8 cellular contexts compared by ENCODE assay signal in genomic region chr5:160312139-160312959, GRCh38. TPM values are rescaled to one million over a fixed set of nuclear protein-coding genes. Genes with fewer than 3 reads are reported as not detected.
DNase-seq lines count a peak whose midpoint lies in the region; ATAC-seq lines count a peak whose summit lies in the region.

A gene with protein sequence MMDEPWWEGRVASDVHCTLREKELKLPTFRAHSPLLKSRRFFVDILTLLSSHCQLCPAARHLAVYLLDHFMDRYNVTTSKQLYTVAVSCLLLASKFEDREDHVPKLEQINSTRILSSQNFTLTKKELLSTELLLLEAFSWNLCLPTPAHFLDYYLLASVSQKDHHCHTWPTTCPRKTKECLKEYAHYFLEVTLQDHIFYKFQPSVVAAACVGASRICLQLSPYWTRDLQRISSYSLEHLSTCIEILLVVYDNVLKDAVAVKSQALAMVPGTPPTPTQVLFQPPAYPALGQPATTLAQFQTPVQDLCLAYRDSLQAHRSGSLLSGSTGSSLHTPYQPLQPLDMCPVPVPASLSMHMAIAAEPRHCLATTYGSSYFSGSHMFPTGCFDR (minus strand): TSS chr5:160312564. CDS start chr5:160311923, 641 bp downstream.

- POLR2A ChIA-PET in CD8-positive, alpha-beta memory T cell (lab: Charles Lee): no interaction called here
- POLR2A ChIA-PET in T-cell (lab: Charles Lee): no interaction called here

- no peaks in the 10 kb centered on the region for H3K9me3 Mint-ChIP-seq in CD8-positive, alpha-beta memory T cell
- H3K9me3 Mint-ChIP-seq in T-cell: no peaks in the 10 kb centered on the region

- H3K36me3 Mint-ChIP-seq in CD8-positive, alpha-beta memory T cell: no peaks in the 10 kb centered on the region
- H3K36me3 Mint-ChIP-seq in T-cell: no peaks in the 10 kb centered on the region

- no peaks in the 10 kb centered on the region for H3K9me3 ChIP-seq in CD8-positive, alpha-beta memory T cell (ENCODE audit: low read length)
- no peaks in the 10 kb centered on the region for H3K9me3 ChIP-seq in esophagus (ENCODE audit: control insufficient read depth in 2 of 2, insufficient read depth in 1 of 2, low read depth in 1 of 2, low read length in 1 of 2)

- WGBS in esophagus, 2 donors: 0 to 1% methylated on average over 63 to 84 of the region's 84 CpGs

- ATAC-seq in GM19438 (IDR thresholded peaks at IDR 0.05; ENCODE audit: low read depth, unreplicated experiment) (peak; percentile 68), T-cell (replicated peaks in 1 of 4) (peak in 1 of 4 experiments; percentile 31), HG02970 (IDR thresholded peaks at IDR 0.05; ENCODE audit: low FRiP score, unreplicated experiment) (no peak)

- no peak for DNase-seq in CD8-positive, alpha-beta memory T cell
- DNase-seq in M059J (ENCODE audit: low read depth) (peak; percentile 79), T-cell (no peak), middle frontal gyrus (ENCODE audit: extremely low spot score, low spot score) (peak; percentile 17), ureter (ENCODE audit: low spot score) (peak; percentile 59)

- H3K36me3 ChIP-seq in CD8-positive, alpha-beta memory T cell (ENCODE audit: insufficient read depth, low read length): no peaks in the 10 kb centered on the region
- no peaks in the 10 kb centered on the region for H3K36me3 ChIP-seq in esophagus (ENCODE audit: control insufficient read depth in 2 of 2, insufficient read depth in 2 of 2, low read length in 1 of 2)

- no peak within 1 kb of the TSS for H3K27ac ChIP-seq in CD8-positive, alpha-beta memory T cell (ENCODE audit: low read depth, low read length)
- no peak within 1 kb of the TSS for H3K27ac ChIP-seq in esophagus (ENCODE audit: low read depth in 2 of 2, low read length in 1 of 2)

- H3K4me1 ChIP-seq in CD8-positive, alpha-beta memory T cell (ENCODE audit: insufficient read depth, low read length): no peaks in the 10 kb centered on the region
- H3K4me1 ChIP-seq in esophagus (ENCODE audit: control insufficient read depth in 2 of 2, insufficient read depth in 2 of 2, low read length in 1 of 2): peaks cover 0 to 5% of the 10 kb centered on the region in 2 donors

- peaks cover 27 to 74% of the 10 kb centered on the region in 2 donors for H3K27me3 Mint-ChIP-seq in CD8-positive, alpha-beta memory T cell
- H3K27me3 Mint-ChIP-seq in T-cell: peaks cover 58 to 60% of the 10 kb centered on the region in 2 donors

- no peak within 1 kb of the TSS for H3K4me3 ChIP-seq in CD8-positive, alpha-beta memory T cell (ENCODE audit: low read length)
- H3K4me3 ChIP-seq in esophagus (ENCODE audit: low read depth in 1 of 2, low read length in 2 of 2): peak within 1 kb of the TSS; percentile 53 to 59

- CTCF ChIA-PET in CD8-positive, alpha-beta memory T cell (lab: Charles Lee): no interaction called here
- CTCF ChIA-PET in T-cell (lab: Charles Lee): interaction anchor here (0.5 to 0.7 kb wide), 2 partner anchors 12 to 84 kb away, joined by 3 to 4 read pairs; no protein-coding TSS in a partner anchor

- H3K4me3 Mint-ChIP-seq in CD8-positive, alpha-beta memory T cell: peak within 1 kb of the TSS in 6 of 7 donors; percentile 52 to 82 (median 70)
- peak within 1 kb of the TSS; percentile 49 to 84 (median 71) for H3K4me3 Mint-ChIP-seq in T-cell

- peaks cover 5 to 12% (median 5%) of the 10 kb centered on the region in 3 donors for H3K4me1 Mint-ChIP-seq in CD8-positive, alpha-beta memory T cell
- H3K4me1 Mint-ChIP-seq in T-cell: peaks cover 7 to 14% (median 10%) of the 10 kb centered on the region in 3 donors

- H3K27ac Mint-ChIP-seq in CD8-positive, alpha-beta memory T cell: peak within 1 kb of the TSS in 1 of 8 donors; percentile 40
- peak within 1 kb of the TSS in 1 of 2 donors; percentile 53 for H3K27ac Mint-ChIP-seq in T-cell

- H3K27me3 ChIP-seq in CD8-positive, alpha-beta memory T cell (ENCODE audit: insufficient read depth, low read length, poor library complexity, severe bottlenecking): peaks cover 27% of the 10 kb centered on the region
- peaks cover 0 to 9% of the 10 kb centered on the region in 2 donors for H3K27me3 ChIP-seq in esophagus (ENCODE audit: control insufficient read depth in 1 of 2, insufficient read depth in 2 of 2, low read length in 2 of 2)

RNA-seq across cellular contexts. Expression of the gene that starts here (rescaled TPM):
- total RNA-seq in CD8-positive, alpha-beta memory T cell: not detected
- not detected for polyA plus RNA-seq in CD8-positive, alpha-beta memory T cell
- total RNA-seq in M059J (2014; rRNA removed; shearing (Covaris generic)): 7.3 and 10.9 TPM in 2 replicates
- total RNA-seq in T-cell (under 1 TPM in 3 of 5 donors, not detected in 2; 0.33 to 0.41 (median 0.35) TPM), ureter (12.4 TPM)
- polyA plus RNA-seq in esophagus: under 1 TPM; 0.44 to 0.59 TPM

Comparison
In these comparisons a context has a peak if more than half of its experiments do, and no peak if none do; other contexts are left out.
1. DNase-seq: peak in M059J (single experiment), middle frontal gyrus (single experiment) and ureter (single experiment); none in CD8-positive, alpha-beta memory T cell (0 of 5) and T-cell (0 of 34).